1 cellular context compared by ENCODE assay signal in the genomic region with DNA sequence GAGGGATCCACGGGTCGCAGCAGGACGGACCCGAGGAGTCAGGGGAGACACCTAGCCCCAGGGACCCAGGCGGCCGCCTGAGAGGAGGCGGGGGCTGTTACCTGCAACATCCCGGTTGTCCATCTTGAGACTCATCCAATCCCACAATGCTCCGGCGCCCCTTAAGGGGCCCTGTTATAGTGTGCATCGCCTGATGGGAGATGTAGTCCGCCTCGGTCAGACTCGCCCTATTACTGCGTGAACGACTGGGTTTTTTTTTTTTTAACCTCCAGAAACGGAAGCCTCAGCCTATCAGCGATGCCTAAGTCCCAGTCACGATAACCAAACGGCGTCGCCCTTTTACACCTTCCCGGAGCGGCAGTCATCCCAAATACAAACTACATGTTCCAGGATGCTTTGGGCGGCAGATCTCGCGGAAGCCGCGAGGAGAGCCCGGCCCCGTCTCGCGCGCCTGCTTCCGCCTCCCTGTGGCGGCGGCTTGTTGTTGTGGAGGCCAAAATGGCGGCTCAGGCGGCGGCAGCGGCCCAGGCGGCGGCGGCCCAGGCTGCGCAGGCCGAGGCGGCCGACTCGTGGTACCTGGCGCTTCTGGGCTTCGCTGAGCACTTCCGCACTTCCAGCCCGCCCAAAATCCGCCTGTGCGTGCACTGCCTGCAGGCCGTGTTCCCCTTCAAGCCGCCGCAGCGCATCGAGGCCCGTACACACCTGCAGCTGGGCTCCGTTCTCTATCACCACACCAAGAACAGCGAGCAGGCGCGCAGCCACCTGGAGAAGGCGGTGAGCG.
TF ChIP-seq lines count a peak whose summit lies in the region.

TSS of gene MAU2 (plus strand) at position 468 of the 781 bp plus-strand sequence. CDS start at position 499, 31 bp downstream.
A gene with protein sequence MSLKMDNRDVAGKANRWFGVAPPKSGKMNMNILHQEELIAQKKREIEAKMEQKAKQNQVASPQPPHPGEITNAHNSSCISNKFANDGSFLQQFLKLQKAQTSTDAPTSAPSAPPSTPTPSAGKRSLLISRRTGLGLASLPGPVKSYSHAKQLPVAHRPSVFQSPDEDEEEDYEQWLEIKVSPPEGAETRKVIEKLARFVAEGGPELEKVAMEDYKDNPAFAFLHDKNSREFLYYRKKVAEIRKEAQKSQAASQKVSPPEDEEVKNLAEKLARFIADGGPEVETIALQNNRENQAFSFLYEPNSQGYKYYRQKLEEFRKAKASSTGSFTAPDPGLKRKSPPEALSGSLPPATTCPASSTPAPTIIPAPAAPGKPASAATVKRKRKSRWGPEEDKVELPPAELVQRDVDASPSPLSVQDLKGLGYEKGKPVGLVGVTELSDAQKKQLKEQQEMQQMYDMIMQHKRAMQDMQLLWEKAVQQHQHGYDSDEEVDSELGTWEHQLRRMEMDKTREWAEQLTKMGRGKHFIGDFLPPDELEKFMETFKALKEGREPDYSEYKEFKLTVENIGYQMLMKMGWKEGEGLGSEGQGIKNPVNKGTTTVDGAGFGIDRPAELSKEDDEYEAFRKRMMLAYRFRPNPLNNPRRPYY (minus strand): TSS at position 148 of the 781 bp plus-strand sequence. CDS start 13 bp downstream, at position 135.

TF ChIP-seq in K562, 482 proteins besides CTCF, POLR2A, EP300 and RAD21 (continued from another document and continues in another):
- TF ChIP-seq, protein P1, sequence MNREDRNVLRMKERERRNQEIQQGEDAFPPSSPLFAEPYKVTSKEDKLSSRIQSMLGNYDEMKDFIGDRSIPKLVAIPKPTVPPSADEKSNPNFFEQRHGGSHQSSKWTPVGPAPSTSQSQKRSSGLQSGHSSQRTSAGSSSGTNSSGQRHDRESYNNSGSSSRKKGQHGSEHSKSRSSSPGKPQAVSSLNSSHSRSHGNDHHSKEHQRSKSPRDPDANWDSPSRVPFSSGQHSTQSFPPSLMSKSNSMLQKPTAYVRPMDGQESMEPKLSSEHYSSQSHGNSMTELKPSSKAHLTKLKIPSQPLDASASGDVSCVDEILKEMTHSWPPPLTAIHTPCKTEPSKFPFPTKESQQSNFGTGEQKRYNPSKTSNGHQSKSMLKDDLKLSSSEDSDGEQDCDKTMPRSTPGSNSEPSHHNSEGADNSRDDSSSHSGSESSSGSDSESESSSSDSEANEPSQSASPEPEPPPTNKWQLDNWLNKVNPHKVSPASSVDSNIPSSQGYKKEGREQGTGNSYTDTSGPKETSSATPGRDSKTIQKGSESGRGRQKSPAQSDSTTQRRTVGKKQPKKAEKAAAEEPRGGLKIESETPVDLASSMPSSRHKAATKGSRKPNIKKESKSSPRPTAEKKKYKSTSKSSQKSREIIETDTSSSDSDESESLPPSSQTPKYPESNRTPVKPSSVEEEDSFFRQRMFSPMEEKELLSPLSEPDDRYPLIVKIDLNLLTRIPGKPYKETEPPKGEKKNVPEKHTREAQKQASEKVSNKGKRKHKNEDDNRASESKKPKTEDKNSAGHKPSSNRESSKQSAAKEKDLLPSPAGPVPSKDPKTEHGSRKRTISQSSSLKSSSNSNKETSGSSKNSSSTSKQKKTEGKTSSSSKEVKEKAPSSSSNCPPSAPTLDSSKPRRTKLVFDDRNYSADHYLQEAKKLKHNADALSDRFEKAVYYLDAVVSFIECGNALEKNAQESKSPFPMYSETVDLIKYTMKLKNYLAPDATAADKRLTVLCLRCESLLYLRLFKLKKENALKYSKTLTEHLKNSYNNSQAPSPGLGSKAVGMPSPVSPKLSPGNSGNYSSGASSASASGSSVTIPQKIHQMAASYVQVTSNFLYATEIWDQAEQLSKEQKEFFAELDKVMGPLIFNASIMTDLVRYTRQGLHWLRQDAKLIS (CRISPR knock-in tag; IDR thresholded peaks at IDR 0.05) = peak; percentile 52; the same call in 1 of the 2 replicates
- TF ChIP-seq SRSF7 (optimal IDR thresholded peaks at IDR 0.05; ENCODE audit: low read depth, low read length) (no peak), ZFPM2 (CRISPR knock-in tag; IDR thresholded peaks at IDR 0.05) (no peak), ZBTB8A (IDR thresholded peaks at IDR 0.05; ENCODE audit: partially characterized antibody) (no peak), NFYB (IDR thresholded peaks at IDR 0.05; ENCODE audit: extremely low read depth, insufficient read length) (no peak), CCNT2 (IDR thresholded peaks at IDR 0.05; ENCODE audit: borderline replicate concordance, extremely low read depth, insufficient read length, low read depth, low read length) (peak; percentile 19), FIP1L1 (IDR thresholded peaks at IDR 0.05; ENCODE audit: low read depth, low read length, poor library complexity, severe bottlenecking) (peak; percentile 77), ZFP36 (IDR thresholded peaks at IDR 0.05; ENCODE audit: low read depth, low read length, partially characterized antibody) (no peak), TCF7L2 (IDR thresholded peaks at IDR 0.05; ENCODE audit: low read depth, low read length) (0 out of 2 replicates have a peak, but pooled peaks have one; percentile 23), ZC3H4 (CRISPR knock-in tag; IDR thresholded peaks at IDR 0.05; ENCODE audit: borderline replicate concordance) (peak; percentile 90; the same call in 1 of the 2 replicates), HOXB6 (CRISPR knock-in tag; IDR thresholded peaks at IDR 0.05; ENCODE audit: borderline replicate concordance) (no peak), NCOA4 (IDR thresholded peaks at IDR 0.05; ENCODE audit: partially characterized antibody) (no peak), SMAD4 (CRISPR knock-in tag; conservative IDR thresholded peaks at IDR 0.05) (peak; percentile 82; the same call in 1 of the 2 replicates), ZNF121 (CRISPR knock-in tag; conservative IDR thresholded peaks at IDR 0.05) (no peak), BRCA1 (IDR thresholded peaks at IDR 0.05) (no peak), BRCA1 (CRISPR knock-in tag; IDR thresholded peaks at IDR 0.05) (no peak), STAG1 (CRISPR knock-in tag; IDR thresholded peaks at IDR 0.05; ENCODE audit: borderline replicate concordance) (0 out of 2 replicates have a peak, but pooled peaks have one; percentile 27), NEUROD1 (IDR thresholded peaks at IDR 0.05; ENCODE audit: borderline replicate concordance, low read depth, low read length, partially characterized antibody) (peak; percentile 76), MAFF (IDR thresholded peaks at IDR 0.05; ENCODE audit: low read length) (peak; percentile 66; the same call in 1 of the 2 replicates), SRSF9 (IDR thresholded peaks at IDR 0.05; ENCODE audit: borderline replicate concordance, low read depth, low read length) (no peak), IRF1 (CRISPR knock-in tag; IDR thresholded peaks at IDR 0.05; ENCODE audit: borderline replicate concordance) (no peak), CHD1 (IDR thresholded peaks at IDR 0.05; ENCODE audit: low read length) (peak; percentile 92), TRIM28 (IDR thresholded peaks at IDR 0.05) (no peak), ZNF592 (IDR thresholded peaks at IDR 0.05) (peak; percentile 87), TGIF2 (CRISPR knock-in tag; IDR thresholded peaks at IDR 0.05) (no peak), ZNF175 (CRISPR knock-in tag; IDR thresholded peaks at IDR 0.05; ENCODE audit: low read depth) (no peak; the same call in 1 of the 2 replicates), GATA2 (CRISPR knock-in tag; IDR thresholded peaks at IDR 0.05) (no peak), CEBPG (CRISPR knock-in tag; IDR thresholded peaks at IDR 0.05) (no peak), CEBPG (tag; conservative IDR thresholded peaks at IDR 0.05 in 1 of 2, IDR thresholded peaks at IDR 0.05 in 1 of 2) (no peak), TAF7 (tag; IDR thresholded peaks at IDR 0.05) (peak; percentile 64), MAX (CRISPR knock-in tag; IDR thresholded peaks at IDR 0.05) (peak; percentile 54), HMBOX1 (IDR thresholded peaks at IDR 0.05) (peak; percentile 82), JUN (IDR thresholded peaks at IDR 0.05; ENCODE audit: borderline replicate concordance, low read depth, low read length) (no peak), JUN (CRISPR knock-in tag; IDR thresholded peaks at IDR 0.05; ENCODE audit: borderline replicate concordance) (peak; percentile 81), NR3C1 (CRISPR knock-in tag; IDR thresholded peaks at IDR 0.05) (0 out of 2 replicates have a peak, but pooled peaks have one; percentile 55), POLR3A (IDR thresholded peaks at IDR 0.05; ENCODE audit: borderline replicate concordance, extremely low read depth, insufficient read depth, insufficient read length) (no peak), ZNF766 (CRISPR knock-in tag; conservative IDR thresholded peaks at IDR 0.05) (0 out of 2 replicates have a peak, but pooled peaks have one; percentile 89), KDM2B (CRISPR knock-in tag; IDR thresholded peaks at IDR 0.05) (no peak), RFX5 (IDR thresholded peaks at IDR 0.05; ENCODE audit: low read depth, low read length) (no peak), CREM (IDR thresholded peaks at IDR 0.05; ENCODE audit: low read depth) (peak; percentile 61), U2AF2 (optimal IDR thresholded peaks at IDR 0.05; ENCODE audit: low read depth, low read length) (no peak), JUND (IDR thresholded peaks at IDR 0.05; ENCODE audit: borderline replicate concordance, low read depth, low read length) (peak; percentile 37; the same call in 1 of the 2 replicates), JUND (tag; IDR thresholded peaks at IDR 0.05; ENCODE audit: borderline replicate concordance, low read depth, low read length) (peak; percentile 54; the same call in 2 of the 3 replicates)
- TF ChIP-seq, protein P2, sequence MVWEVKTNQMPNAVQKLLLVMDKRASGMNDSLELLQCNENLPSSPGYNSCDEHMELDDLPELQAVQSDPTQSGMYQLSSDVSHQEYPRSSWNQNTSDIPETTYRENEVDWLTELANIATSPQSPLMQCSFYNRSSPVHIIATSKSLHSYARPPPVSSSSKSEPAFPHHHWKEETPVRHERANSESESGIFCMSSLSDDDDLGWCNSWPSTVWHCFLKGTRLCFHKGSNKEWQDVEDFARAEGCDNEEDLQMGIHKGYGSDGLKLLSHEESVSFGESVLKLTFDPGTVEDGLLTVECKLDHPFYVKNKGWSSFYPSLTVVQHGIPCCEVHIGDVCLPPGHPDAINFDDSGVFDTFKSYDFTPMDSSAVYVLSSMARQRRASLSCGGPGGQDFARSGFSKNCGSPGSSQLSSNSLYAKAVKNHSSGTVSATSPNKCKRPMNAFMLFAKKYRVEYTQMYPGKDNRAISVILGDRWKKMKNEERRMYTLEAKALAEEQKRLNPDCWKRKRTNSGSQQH (CRISPR knock-in tag; IDR thresholded peaks at IDR 0.05) = 0 out of 2 replicates have a peak, but pooled peaks have one; percentile 43
